Comparison of ENCODE assay signal across 20 cellular contexts in the genomic region with DNA sequence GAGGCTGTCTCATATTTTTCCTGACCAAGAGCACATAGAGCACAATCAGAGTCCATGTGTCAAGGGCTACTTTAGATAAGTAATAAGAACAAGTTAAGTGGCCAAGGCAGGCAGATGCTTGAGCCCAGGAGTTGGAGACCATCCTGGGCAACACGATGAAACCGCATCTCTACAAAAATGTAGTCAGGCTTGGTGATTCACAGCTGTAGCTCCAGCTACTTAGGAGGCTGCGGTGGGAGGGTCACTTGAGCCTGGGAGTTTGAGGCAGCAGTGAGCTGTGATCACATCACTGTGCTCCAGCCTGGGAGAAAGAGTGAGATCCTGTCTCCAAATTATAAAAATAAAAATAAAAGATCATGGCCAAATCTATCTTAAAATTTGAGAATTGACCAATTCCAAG.
DNase-seq lines count a peak whose midpoint lies in the region; ATAC-seq and TF ChIP-seq lines count a peak whose summit lies in the region.
"Had no signal": no experiment of that assay in that cellular context is flagged by ENCODE, and none has a peak within 500 bp of the region (broad histone marks: within the 10 kb centered on the region; RNA-seq: fewer than 3 reads in every experiment).

No MANE protein-coding gene starts in this region.

- H3K27ac ChIP-seq in GM23338 (ENCODE audit: low read depth) (no peak overlapping the region), PC-3 (ENCODE audit: low read length) (no peak overlapping the region)
- H3K27ac ChIP-seq: HL-60, PC-9 had no signal

- H3K4me1 ChIP-seq in GM23338 (ENCODE audit: insufficient read depth) (peaks cover 45% of the 10 kb centered on the region), PC-3 (ENCODE audit: insufficient read depth, low read length) (peaks cover 6% of the 10 kb centered on the region; the same call in 1 of the 2 replicates)
- H3K4me1 ChIP-seq: BE2C had no signal

- H3K9me3 Mint-ChIP-seq in GM23338: peaks cover 5% of the 10 kb centered on the region
- peaks cover 16% of the 10 kb centered on the region for H3K9me3 Mint-ChIP-seq in activated CD8-positive, alpha-beta memory T cell treated with anti-CD3 and anti-CD28 coated beads, Interleukin-2, amount 10 ng/mL, durations not matched to agents 7 days and 5 days (ENCODE audit: low read depth)

- CTCF ChIA-PET in PC-3 (lab: Charles Lee): no interaction called here
- CTCF ChIA-PET in activated CD8-positive, alpha-beta memory T cell treated with anti-CD3 and anti-CD28 coated beads, Interleukin-2, amount 10 ng/mL, durations not matched to agents 7 days and 5 days (lab: Charles Lee): no interaction called here

- H3K36me3 Mint-ChIP-seq in GM23338 (ENCODE audit: low read depth): peaks cover 39% of the 10 kb centered on the region
- H3K36me3 Mint-ChIP-seq in activated CD8-positive, alpha-beta memory T cell treated with anti-CD3 and anti-CD28 coated beads, Interleukin-2, amount 10 ng/mL, durations not matched to agents 7 days and 5 days: no peaks in the 10 kb centered on the region

- ATAC-seq in GM23338: no peak; the same call in 2 of the 3 replicates
- peak; percentile 56 for ATAC-seq in PC-3
- ATAC-seq in activated CD8-positive, alpha-beta memory T cell treated with anti-CD3 and anti-CD28 coated beads, Interleukin-2, amount 10 ng/mL, durations not matched to agents 7 days and 5 days: no peak
- ATAC-seq in HG03520 (IDR thresholded peaks at IDR 0.05; ENCODE audit: unreplicated experiment): no peak
- ATAC-seq: SK-N-SH treated with all-trans-retinoic acid at 6 μM for 48 hours had no signal

- H4K20me1 ChIP-seq in GM23338 (replicated peaks; ENCODE audit: insufficient read depth) (no peaks in the 10 kb centered on the region), PC-3 (ENCODE audit: low read length) (no peaks in the 10 kb centered on the region)

- TF ChIP-seq CTCF in GM23338 (conservative IDR thresholded peaks at IDR 0.05; ENCODE audit: low read depth in 2 of 2) (no peak), PC-3 (conservative IDR thresholded peaks at IDR 0.05; ENCODE audit: low read depth, low read length) (no peak), epithelial cell of esophagus (IDR thresholded peaks at IDR 0.05; ENCODE audit: insufficient read depth, low read depth, low read length, missing control alignments) (no peak)

- H3K79me2 ChIP-seq in GM23338 (replicated peaks; ENCODE audit: insufficient read depth) (peaks cover 46% of the 10 kb centered on the region), PC-3 (ENCODE audit: low read length) (no peaks in the 10 kb centered on the region)

- no peak overlapping the region for H3K9ac ChIP-seq in PC-3 (ENCODE audit: low read length)

- H3K4me1 Mint-ChIP-seq in GM23338: peaks cover 46% of the 10 kb centered on the region
- H3K4me1 Mint-ChIP-seq in activated CD8-positive, alpha-beta memory T cell treated with anti-CD3 and anti-CD28 coated beads, Interleukin-2, amount 10 ng/mL, durations not matched to agents 7 days and 5 days: no peaks in the 10 kb centered on the region

- intact Hi-C loops in PC-3 (cut with micrococcal nuclease): no loop called here

- H3K27me3 ChIP-seq in GM23338 (ENCODE audit: insufficient read depth): no peaks in the 10 kb centered on the region
- H3K27me3 ChIP-seq in PC-3 (ENCODE audit: low read length): no peaks in the 10 kb centered on the region
- H3K27me3 ChIP-seq: BE2C had no signal

- H3K36me3 ChIP-seq in GM23338 (ENCODE audit: insufficient read depth) (no peaks in the 10 kb centered on the region), PC-3 (ENCODE audit: low read depth, low read length) (no peaks in the 10 kb centered on the region)
- H3K36me3 ChIP-seq: BE2C had no signal

- H3F3A ChIP-seq in GM23338 (replicated peaks; ENCODE audit: low read depth): no peaks in the 10 kb centered on the region
- no peaks in the 10 kb centered on the region for H3F3A ChIP-seq in PC-3 (ENCODE audit: low read length, unreplicated experiment)

- DNase-seq in A172 (ENCODE audit: low spot score): peak; percentile 16
- DNase-seq in GM23338 (ENCODE audit: low spot score): peak; percentile 27
- peak; percentile 24 for DNase-seq in PC-3
- peak; percentile 3 for DNase-seq in epithelial cell of esophagus (ENCODE audit: low read depth)
- no peak for DNase-seq in activated CD8-positive, alpha-beta memory T cell treated with anti-CD3 and anti-CD28 coated beads, Interleukin-2, amount 10 ng/mL, durations not matched to agents 7 days and 5 days
- no peak for DNase-seq in NCI-H446 treated with DMSO at 0.1 percent for 48 hours (lab: John Stamatoyannopoulos, UW)
- DNase-seq: BE2C, DMS79 treated with DMSO at 0.1 percent for 48 hours, GOT3, KG1, NCI-H1105, NCI-H146, NCI-H2029, NCI-H2171, NCI-H345, NCI-H526 treated with DMSO at 0.1 percent for 48 hours, PC-9 had no signal

- 0 out of 2 replicates have a peak, but pooled peaks cover 8% of the 10 kb centered on the region for H3K9me3 ChIP-seq in PC-3 (ENCODE audit: low read length)
- H3K9me3 ChIP-seq: BE2C had no signal

- H3K9me2 ChIP-seq in GM23338 (ENCODE audit: insufficient read depth) (no peaks in the 10 kb centered on the region), PC-3 (replicated peaks; ENCODE audit: low read length) (no peaks in the 10 kb centered on the region)

- peak overlapping the region; percentile 46; the same call in 1 of the 2 replicates for H3K27ac Mint-ChIP-seq in GM23338
- no peak overlapping the region for H3K27ac Mint-ChIP-seq in activated CD8-positive, alpha-beta memory T cell treated with anti-CD3 and anti-CD28 coated beads, Interleukin-2, amount 10 ng/mL, durations not matched to agents 7 days and 5 days

- H3K4me2 ChIP-seq in GM23338 (peak overlapping the region; percentile 60), PC-3 (ENCODE audit: low read length) (no peak overlapping the region)
- H3K4me2 ChIP-seq: PC-9 had no signal

- H3K27me3 Mint-ChIP-seq in GM23338 (ENCODE audit: insufficient read depth, low read depth, poor library complexity): peaks cover 11% of the 10 kb centered on the region
- no peaks in the 10 kb centered on the region for H3K27me3 Mint-ChIP-seq in activated CD8-positive, alpha-beta memory T cell treated with anti-CD3 and anti-CD28 coated beads, Interleukin-2, amount 10 ng/mL, durations not matched to agents 7 days and 5 days

- H2AFZ ChIP-seq in GM23338 (no peak overlapping the region), PC-3 (ENCODE audit: low read length) (no peak overlapping the region)
- H2AFZ ChIP-seq: PC-9 had no signal

- BruUV-seq in PC-3 (replicated peaks; lab: Mats Ljungman, UMichigan): no TSS peak

- H3K4me3 Mint-ChIP-seq in GM23338: no peak overlapping the region
- no peak overlapping the region for H3K4me3 Mint-ChIP-seq in activated CD8-positive, alpha-beta memory T cell treated with anti-CD3 and anti-CD28 coated beads, Interleukin-2, amount 10 ng/mL, durations not matched to agents 7 days and 5 days

- H3K4me3 ChIP-seq in GM23338 (no peak overlapping the region), PC-3 (ENCODE audit: low read length) (no peak overlapping the region), epithelial cell of esophagus (ENCODE audit: low read length) (no peak overlapping the region)
- H3K4me3 ChIP-seq: PC-9 had no signal

- POLR2A ChIA-PET in PC-3 (lab: Charles Lee; ENCODE audit: unreplicated experiment): no interaction called here

TF ChIP-seq in GM23338, 12 proteins besides CTCF, POLR2A, EP300 and RAD21 (continues in another document):
- TF ChIP-seq CREB1 (CRISPR knock-in tag; IDR thresholded peaks at IDR 0.05; ENCODE audit: low read depth) (no peak), EZH2 (IDR thresholded peaks at IDR 0.05; ENCODE audit: low read depth, unreplicated experiment) (no peak), EZH2phosphoT487 (IDR thresholded peaks at IDR 0.05; ENCODE audit: unreplicated experiment) (no peak), ZNF114 (CRISPR knock-in tag; IDR thresholded peaks at IDR 0.05) (no peak), POLR2AphosphoS5 (IDR thresholded peaks at IDR 0.05; ENCODE audit: low read depth) (no peak)
- TF ChIP-seq, protein P1, sequence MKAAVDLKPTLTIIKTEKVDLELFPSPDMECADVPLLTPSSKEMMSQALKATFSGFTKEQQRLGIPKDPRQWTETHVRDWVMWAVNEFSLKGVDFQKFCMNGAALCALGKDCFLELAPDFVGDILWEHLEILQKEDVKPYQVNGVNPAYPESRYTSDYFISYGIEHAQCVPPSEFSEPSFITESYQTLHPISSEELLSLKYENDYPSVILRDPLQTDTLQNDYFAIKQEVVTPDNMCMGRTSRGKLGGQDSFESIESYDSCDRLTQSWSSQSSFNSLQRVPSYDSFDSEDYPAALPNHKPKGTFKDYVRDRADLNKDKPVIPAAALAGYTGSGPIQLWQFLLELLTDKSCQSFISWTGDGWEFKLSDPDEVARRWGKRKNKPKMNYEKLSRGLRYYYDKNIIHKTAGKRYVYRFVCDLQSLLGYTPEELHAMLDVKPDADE (IDR thresholded peaks at IDR 0.05): no peak

Comparison
In these comparisons a context has a peak if more than half of its experiments do, and no peak if none do; other contexts are left out.
1. DNase-seq: peak in A172 (single experiment), GM23338 (single experiment), PC-3 (single experiment) and epithelial cell of esophagus (single experiment); none in activated CD8-positive, alpha-beta memory T cell treated with anti-CD3 and anti-CD28 coated beads, Interleukin-2, amount 10 ng/mL, durations not matched to agents 7 days and 5 days (single experiment) and NCI-H446 treated with DMSO at 0.1 percent for 48 hours (single experiment).